Comparison of ENCODE assay signal across 8 cellular contexts in the genomic region with DNA sequence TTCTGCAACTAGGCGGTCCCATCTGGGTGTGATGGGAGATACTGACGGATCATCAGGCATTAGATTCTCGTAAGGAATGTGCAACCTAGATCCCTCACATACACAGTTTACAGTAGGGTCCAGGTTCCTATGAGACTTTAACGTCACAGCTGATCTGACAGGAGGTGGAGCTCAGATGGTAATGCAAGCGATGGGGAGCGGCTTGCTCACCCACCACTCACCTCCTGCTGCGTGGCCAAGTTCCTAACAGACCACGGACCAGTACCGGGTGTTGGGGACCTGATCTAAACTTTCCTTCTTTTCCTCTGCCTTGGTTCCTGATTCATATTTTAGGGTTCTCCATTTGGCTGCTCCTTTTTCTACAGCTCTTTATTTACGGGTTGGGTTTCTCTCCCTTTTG.
"Had no signal": no experiment of that assay in that cellular context is flagged by ENCODE, and none has a peak within 500 bp of the region (broad histone marks: within the 10 kb centered on the region; RNA-seq: fewer than 3 reads in every experiment).

No MANE protein-coding gene starts in this region.

- DNase-seq: GM23248, GOT3, H7, H9, HCEC 1CT, HFFc6 had no signal

- H3K9me3 ChIP-seq: HAP-1 had no signal

- H3K4me1 ChIP-seq: HAP-1 had no signal

- H3K36me3 ChIP-seq: HAP-1 had no signal

- H3K27ac ChIP-seq: GM23248 had no signal

- H3K4me3 ChIP-seq: GM23248, GM23338, HAP-1 had no signal
